ENCODE assay signal across 8 cellular contexts in the genomic region with DNA sequence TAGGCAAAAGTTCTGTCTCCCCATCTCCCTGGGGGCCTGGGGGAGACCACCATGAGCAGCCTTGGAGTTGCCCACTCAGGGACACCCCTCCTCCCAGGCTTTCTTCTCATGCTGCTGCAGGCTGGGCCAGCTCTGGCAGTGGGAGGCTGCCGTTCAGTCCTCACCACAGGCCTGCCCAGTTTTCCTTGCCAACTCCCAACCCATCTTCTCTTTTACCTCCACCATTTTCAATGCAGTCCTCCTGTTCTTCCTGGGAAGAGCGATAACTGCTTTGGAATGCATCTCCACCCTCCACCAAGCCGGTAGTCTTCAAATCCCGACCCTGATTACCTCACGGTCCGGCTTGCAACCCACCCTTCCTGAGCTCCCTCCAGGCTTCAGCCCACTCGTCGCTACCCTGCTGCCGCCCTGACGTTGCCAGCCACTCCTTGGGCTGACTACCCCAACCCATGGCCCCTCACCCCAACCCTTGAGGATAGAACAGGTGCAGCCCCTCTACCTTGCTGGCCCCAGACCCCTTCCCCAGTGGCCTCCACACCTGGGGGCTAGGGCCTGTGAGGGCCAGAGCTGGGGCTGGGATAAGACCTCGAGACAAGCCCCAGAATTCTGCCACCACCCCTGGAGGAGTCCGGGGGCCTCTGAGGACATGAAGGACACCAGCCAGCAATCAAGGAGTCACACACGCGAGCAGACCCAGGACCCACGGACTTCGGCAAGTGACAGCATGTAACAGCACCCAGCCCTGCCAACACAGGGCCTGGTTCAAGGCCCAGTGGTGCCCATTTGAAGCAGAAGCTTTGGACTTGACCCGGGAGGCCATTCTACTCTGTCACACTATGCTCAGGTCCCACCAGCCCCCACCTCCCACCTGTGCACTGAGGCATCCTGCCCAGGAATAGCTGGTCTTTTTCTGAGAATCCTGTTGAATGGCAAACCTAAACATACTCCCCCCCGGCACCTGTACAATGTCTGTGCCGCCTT. TPM values are rescaled to one million over a fixed set of nuclear protein-coding genes. Genes with fewer than 3 reads are reported as not detected.
DNase-seq lines count a peak whose midpoint lies in the region; ATAC-seq and TF ChIP-seq lines count a peak whose summit lies in the region.

No MANE protein-coding gene starts in this region.

- H2AK5ac ChIP-seq in H9 (ENCODE audit: insufficient read length, low read length), result no peak overlapping the region

- TF ChIP-seq CTCF in H9 (conservative IDR thresholded peaks at IDR 0.05) (no peak), cardiac muscle cell (IDR thresholded peaks at IDR 0.05; ENCODE audit: low read depth, low read length) (no peak)

- no peak overlapping the region for H2BK120ac ChIP-seq in H9 (ENCODE audit: low read depth, low read length, poor library complexity, severe bottlenecking)

- no peak overlapping the region for H2BK5ac ChIP-seq in H9 (ENCODE audit: insufficient read length, low read length)

- H4K91ac ChIP-seq in H9 (ENCODE audit: insufficient read length, low read depth, low read length), result no peak overlapping the region

- no peak overlapping the region for H3K18ac ChIP-seq in H9 (ENCODE audit: insufficient read length, low read depth, low read length)

- H3K9me3 ChIP-seq in H9 (ENCODE audit: control insufficient read depth, low read depth, low read length) (no peaks in the 10 kb centered on the region), cardiac muscle cell (ENCODE audit: low read depth) (no peaks in the 10 kb centered on the region)

- H3K27me3 Mint-ChIP-seq in H9 (ENCODE audit: low read depth), result no peaks in the 10 kb centered on the region; the same call in 1 of the 2 replicates
- H3K27me3 Mint-ChIP-seq in activated T-helper 17 cell treated with anti-CD3 and anti-CD28 coated beads, Interleukin-2, amount 50 U/mL, for 72 hours, result no peaks in the 10 kb centered on the region

- H3K36me3 ChIP-seq in cardiac muscle cell, result peaks cover 26% of the 10 kb centered on the region

- H4K8ac ChIP-seq in H9 (replicated peaks; ENCODE audit: insufficient read length, low read depth, low read length), result no peak overlapping the region

- no CpG with 5 or more reads among the region's 19 CpGs for WGBS in H9 (ENCODE audit: extremely low coverage, insufficient read length, low lambda C conversion rate)

- H3K23ac ChIP-seq in H9 (ENCODE audit: insufficient read length, low read depth, low read length), result no peak overlapping the region

- H2BK15ac ChIP-seq in H9 (ENCODE audit: low read depth, low read length), result no peak overlapping the region

- no peak overlapping the region for H3K4me3 ChIP-seq in cardiac muscle cell

- H3K4me1 Mint-ChIP-seq in H9, result peaks cover 83 to 91% of the 10 kb centered on the region in 2 experiments
- H3K4me1 Mint-ChIP-seq in activated T-helper 17 cell treated with anti-CD3 and anti-CD28 coated beads, Interleukin-2, amount 50 U/mL, for 72 hours, result peaks cover 88% of the 10 kb centered on the region
- peaks cover 100% of the 10 kb centered on the region for H3K4me1 Mint-ChIP-seq in stimulated activated effector memory CD8-positive, alpha-beta T cell treated with anti-CD3 and anti-CD28 coated beads, Interleukin-12 subunit alpha, Interleukin-12 subunit beta, amount 100 ng/mL, for 72 hours

- H3T11ph ChIP-seq in H9 (ENCODE audit: low read length), result no peak overlapping the region

- no peak overlapping the region for H2BK20ac ChIP-seq in H9 (ENCODE audit: low read depth, low read length, poor library complexity, severe bottlenecking)

- peaks cover 88% of the 10 kb centered on the region for H3K79me2 ChIP-seq in H9 (ENCODE audit: insufficient read depth, low read length)

- no peak for DNase-seq in H9
- peak in 1 of 2 donors; percentile 56 for DNase-seq in cardiac muscle cell (ENCODE audit: low read depth in 1 of 2, low spot score in 1 of 2)
- DNase-seq in stimulated activated effector memory CD8-positive, alpha-beta T cell treated with anti-CD3 and anti-CD28 coated beads, Interleukin-12 subunit alpha, Interleukin-12 subunit beta, amount 100 ng/mL, for 72 hours (ENCODE audit: low spot score in 2 of 2), result no peak
- no peak for DNase-seq in NCI-H748 (lab: John Stamatoyannopoulos, UW; ENCODE audit: unreplicated experiment)
- no peak for DNase-seq in NAMALWA (ENCODE audit: low spot score)
- no peak for DNase-seq in midbrain (lab: John Stamatoyannopoulos, UW)
- no peak for DNase-seq in NCI-H146 (lab: John Stamatoyannopoulos, UW)

- ATAC-seq in activated T-helper 17 cell treated with anti-CD3 and anti-CD28 coated beads, Interleukin-2, amount 50 U/mL, for 72 hours (replicated peaks), result no peak
- ATAC-seq in stimulated activated effector memory CD8-positive, alpha-beta T cell treated with anti-CD3 and anti-CD28 coated beads, Interleukin-12 subunit alpha, Interleukin-12 subunit beta, amount 100 ng/mL, for 72 hours, result no peak

- H3K4me3 Mint-ChIP-seq in H9, result no peak overlapping the region
- peak overlapping the region; percentile 93 for H3K4me3 Mint-ChIP-seq in activated T-helper 17 cell treated with anti-CD3 and anti-CD28 coated beads, Interleukin-2, amount 50 U/mL, for 72 hours
- peak overlapping the region; percentile 83 for H3K4me3 Mint-ChIP-seq in stimulated activated effector memory CD8-positive, alpha-beta T cell treated with anti-CD3 and anti-CD28 coated beads, Interleukin-12 subunit alpha, Interleukin-12 subunit beta, amount 100 ng/mL, for 72 hours

- no peak overlapping the region for H3K14ac ChIP-seq in H9 (ENCODE audit: insufficient read depth, low read length)

- H3K27me3 ChIP-seq in H9 (ENCODE audit: insufficient read depth, low read length), result no peaks in the 10 kb centered on the region
- H3K27me3 ChIP-seq in cardiac muscle cell, result no peaks in the 10 kb centered on the region

- H4K20me1 ChIP-seq in H9 (ENCODE audit: control insufficient read depth, insufficient read depth, insufficient read length), result peaks cover 2% of the 10 kb centered on the region

- H2AFZ ChIP-seq in H9 (ENCODE audit: low read length), result no peak overlapping the region

- H3K79me1 ChIP-seq in H9 (ENCODE audit: insufficient read depth, low read depth, low read length, poor library complexity, severe bottlenecking), result peaks cover 2% of the 10 kb centered on the region

- no peak overlapping the region for H3K9ac ChIP-seq in H9 (ENCODE audit: extremely low read depth, insufficient read length, low read length)

- H3K27ac ChIP-seq in H9 (ENCODE audit: insufficient read length, low read depth, low read length) (no peak overlapping the region), cardiac muscle cell (peak overlapping the region; percentile 88)

- H2BK12ac ChIP-seq in H9 (ENCODE audit: insufficient read length, low read depth, low read length), result no peak overlapping the region

- H3K4ac ChIP-seq in H9 (ENCODE audit: low read depth, low read length), result no peak overlapping the region

- peak overlapping the region; percentile 81 to 94 (median 87) for H3K27ac Mint-ChIP-seq in H9
- H3K27ac Mint-ChIP-seq in activated T-helper 17 cell treated with anti-CD3 and anti-CD28 coated beads, Interleukin-2, amount 50 U/mL, for 72 hours, result peak overlapping the region; percentile 98
- peak overlapping the region; percentile 96 for H3K27ac Mint-ChIP-seq in stimulated activated effector memory CD8-positive, alpha-beta T cell treated with anti-CD3 and anti-CD28 coated beads, Interleukin-12 subunit alpha, Interleukin-12 subunit beta, amount 100 ng/mL, for 72 hours

- H3K4me1 ChIP-seq in H9 (ENCODE audit: insufficient read depth, low read length) (peaks cover 15% of the 10 kb centered on the region; the same call in 1 of the 2 replicates), cardiac muscle cell (ENCODE audit: low read depth) (peaks cover 71% of the 10 kb centered on the region)

- H3K56ac ChIP-seq in H9 (ENCODE audit: insufficient read length, low read depth, low read length), result no peak overlapping the region

- H4K5ac ChIP-seq in H9 (ENCODE audit: insufficient read length, low read depth, low read length), result no peak overlapping the region

- H3K9me3 Mint-ChIP-seq in H9, result no peaks in the 10 kb centered on the region; a peak in 1 of 5 replicates
- no peaks in the 10 kb centered on the region for H3K9me3 Mint-ChIP-seq in activated T-helper 17 cell treated with anti-CD3 and anti-CD28 coated beads, Interleukin-2, amount 50 U/mL, for 72 hours
- H3K9me3 Mint-ChIP-seq in stimulated activated effector memory CD8-positive, alpha-beta T cell treated with anti-CD3 and anti-CD28 coated beads, Interleukin-12 subunit alpha, Interleukin-12 subunit beta, amount 100 ng/mL, for 72 hours, result no peaks in the 10 kb centered on the region

- peaks cover 56 to 70% (median 66%) of the 10 kb centered on the region in 3 experiments for H3K36me3 Mint-ChIP-seq in H9 (ENCODE audit: insufficient read depth in 1 of 3, low read depth in 3 of 3)
- peaks cover 100% of the 10 kb centered on the region for H3K36me3 Mint-ChIP-seq in activated T-helper 17 cell treated with anti-CD3 and anti-CD28 coated beads, Interleukin-2, amount 50 U/mL, for 72 hours (ENCODE audit: low read depth)
- peaks cover 100% of the 10 kb centered on the region for H3K36me3 Mint-ChIP-seq in stimulated activated effector memory CD8-positive, alpha-beta T cell treated with anti-CD3 and anti-CD28 coated beads, Interleukin-12 subunit alpha, Interleukin-12 subunit beta, amount 100 ng/mL, for 72 hours

- H3K4me2 ChIP-seq in H9 (ENCODE audit: insufficient read depth, insufficient read length, low read length), result no peak overlapping the region

- H3K23me2 ChIP-seq in H9 (ENCODE audit: insufficient read length, low read depth, low read length, poor library complexity, severe bottlenecking), result no peaks in the 10 kb centered on the region

RNA-seq across cellular contexts. Expression of gene WDR1, which starts 9.2 kb away (rescaled TPM):
- 366 and 367 TPM in 2 replicates for total RNA-seq in H9 (2021)
- total RNA-seq in activated T-helper 17 cell treated with anti-CD3 and anti-CD28 coated beads, Interleukin-2, amount 50 U/mL, for 72 hours, result 100 to 1,000 TPM; 401 to 630 TPM
- total RNA-seq in cardiac muscle cell, result 198 and 258 TPM in 2 replicates
- polyA plus RNA-seq in cardiac muscle cell, result 276 and 347 TPM in 2 replicates

Comparison
In these comparisons a context has a peak if more than half of its experiments do, and no peak if none do; other contexts are left out.
1. H3K4me3 Mint-ChIP-seq: peak in activated T-helper 17 cell treated with anti-CD3 and anti-CD28 coated beads, Interleukin-2, amount 50 U/mL, for 72 hours (single experiment) and stimulated activated effector memory CD8-positive, alpha-beta T cell treated with anti-CD3 and anti-CD28 coated beads, Interleukin-12 subunit alpha, Interleukin-12 subunit beta, amount 100 ng/mL, for 72 hours (single experiment); none in H9 (0 of 2).
2. Peak in every context shown above with its lines, with median percentiles within 50 percentile points of each other: H3K27ac Mint-ChIP-seq.